In genomic region chr5:40676643-40677333, GRCh38 we compare ENCODE assay signal across 10 cellular contexts. TPM values are rescaled to one million over a fixed set of nuclear protein-coding genes. Genes with fewer than 3 reads are reported as not detected.
DNase-seq lines count a peak whose midpoint lies in the region; ATAC-seq and TF ChIP-seq lines count a peak whose summit lies in the region.
"Had no signal": no experiment of that assay in that cellular context is flagged by ENCODE, and none has a peak within 500 bp of the region (broad histone marks: within the 10 kb centered on the region; RNA-seq: fewer than 3 reads in every experiment).

No MANE protein-coding gene starts in this region.

- intact Hi-C loops in activated CD4-positive, alpha-beta T cell treated with anti-CD3 and anti-CD28 coated beads for 36 hours (cut with DNase I, micrococcal nuclease) = loop anchor here in 1 of 2 experiments (10.0 kb wide), 1 partner anchor 52 kb away; no protein-coding TSS in a partner anchor
- intact Hi-C loops in right cardiac atrium (cut with DNase I) = no loop called here

- H3K4me1 ChIP-seq in right cardiac atrium (ENCODE audit: control insufficient read depth, insufficient read depth, low read length) (no peaks in the 10 kb centered on the region), suprapubic skin (peaks cover 46% of the 10 kb centered on the region)

- H3K36me3 Mint-ChIP-seq in activated CD4-positive, alpha-beta T cell treated with anti-CD3 and anti-CD28 coated beads for 36 hours (ENCODE audit: low read depth) = peaks cover 20% of the 10 kb centered on the region
- peaks cover 19% of the 10 kb centered on the region for H3K36me3 Mint-ChIP-seq in activated CD4-positive, alpha-beta memory T cell treated with anti-CD3 and anti-CD28 coated beads, Interleukin-2, amount 10 ng/mL, durations not matched to agents 7 days and 5 days (ENCODE audit: low read depth)

- no peaks in the 10 kb centered on the region for H3K36me3 ChIP-seq in suprapubic skin
- H3K36me3 ChIP-seq: adrenal gland had no signal

- no peaks in the 10 kb centered on the region for H3K9me3 ChIP-seq in right cardiac atrium (ENCODE audit: control insufficient read depth, low read length)
- H3K9me3 ChIP-seq in suprapubic skin = no peaks in the 10 kb centered on the region
- H3K9me3 ChIP-seq: adrenal gland had no signal

- ATAC-seq in activated CD4-positive, alpha-beta T cell treated with anti-CD3 and anti-CD28 coated beads for 36 hours = no peak
- ATAC-seq in right cardiac atrium (no peak), GM18502 (IDR thresholded peaks at IDR 0.05; ENCODE audit: poor library complexity, unreplicated experiment) (no peak)

- H3K9me3 Mint-ChIP-seq in activated CD4-positive, alpha-beta T cell treated with anti-CD3 and anti-CD28 coated beads for 36 hours (ENCODE audit: low read depth) = no peaks in the 10 kb centered on the region
- H3K9me3 Mint-ChIP-seq in activated CD4-positive, alpha-beta memory T cell treated with anti-CD3 and anti-CD28 coated beads, Interleukin-2, amount 10 ng/mL, durations not matched to agents 7 days and 5 days = no peaks in the 10 kb centered on the region

- H3K27ac ChIP-seq in right cardiac atrium (ENCODE audit: low read length) = no peak overlapping the region
- H3K27ac ChIP-seq in suprapubic skin = peak overlapping the region; percentile 95
- H3K27ac ChIP-seq: C4-2B had no signal

- H3K27me3 ChIP-seq in right cardiac atrium (ENCODE audit: control insufficient read depth, insufficient read depth) = no peaks in the 10 kb centered on the region
- no peaks in the 10 kb centered on the region for H3K27me3 ChIP-seq in suprapubic skin
- H3K27me3 ChIP-seq: adrenal gland had no signal

- peaks cover 62% of the 10 kb centered on the region for H3K4me1 Mint-ChIP-seq in activated CD4-positive, alpha-beta T cell treated with anti-CD3 and anti-CD28 coated beads for 36 hours
- peaks cover 61% of the 10 kb centered on the region for H3K4me1 Mint-ChIP-seq in activated CD4-positive, alpha-beta memory T cell treated with anti-CD3 and anti-CD28 coated beads, Interleukin-2, amount 10 ng/mL, durations not matched to agents 7 days and 5 days

- no peak for TF ChIP-seq POLR2A in suprapubic skin (IDR thresholded peaks at IDR 0.05)

- H3K27me3 Mint-ChIP-seq in activated CD4-positive, alpha-beta T cell treated with anti-CD3 and anti-CD28 coated beads for 36 hours = no peaks in the 10 kb centered on the region
- no peaks in the 10 kb centered on the region for H3K27me3 Mint-ChIP-seq in activated CD4-positive, alpha-beta memory T cell treated with anti-CD3 and anti-CD28 coated beads, Interleukin-2, amount 10 ng/mL, durations not matched to agents 7 days and 5 days

- CTCF ChIA-PET in activated CD4-positive, alpha-beta T cell treated with anti-CD3 and anti-CD28 coated beads for 36 hours (lab: Charles Lee) = interaction anchor here (0.7 to 1.6 kb wide), 6 partner anchors 12 to 471 kb away, joined by 3 to 6 read pairs (median 3); no protein-coding TSS in a partner anchor
- CTCF ChIA-PET in activated CD4-positive, alpha-beta memory T cell treated with anti-CD3 and anti-CD28 coated beads, Interleukin-2, amount 10 ng/mL, durations not matched to agents 7 days and 5 days (lab: Charles Lee) = interaction anchor here (1.3 kb wide), 1 partner anchor 23 kb away, joined by 5 read pairs; no protein-coding TSS in a partner anchor

- WGBS in right cardiac atrium = 75% methylated on average over 3 of the region's 3 CpGs
- 34% methylated on average over 3 of the region's 3 CpGs for WGBS in suprapubic skin

- no peak for TF ChIP-seq EP300 in suprapubic skin (IDR thresholded peaks at IDR 0.05)

- H3K4me3 Mint-ChIP-seq in activated CD4-positive, alpha-beta T cell treated with anti-CD3 and anti-CD28 coated beads for 36 hours = peak overlapping the region; percentile 56
- peak overlapping the region; percentile 33 for H3K4me3 Mint-ChIP-seq in activated CD4-positive, alpha-beta memory T cell treated with anti-CD3 and anti-CD28 coated beads, Interleukin-2, amount 10 ng/mL, durations not matched to agents 7 days and 5 days

- peak; percentile 56 for DNase-seq in activated CD4-positive, alpha-beta T cell treated with anti-CD3 and anti-CD28 coated beads for 36 hours
- no peak for DNase-seq in activated CD4-positive, alpha-beta T cell treated with anti-CD3 and anti-CD28 coated beads for 1 hour
- no peak for DNase-seq in activated CD4-positive, alpha-beta memory T cell treated with anti-CD3 and anti-CD28 coated beads, Interleukin-2, amount 10 ng/mL, durations not matched to agents 7 days and 5 days
- DNase-seq in right cardiac atrium (peak in 2 of 3 donors; percentile 29 to 48), suprapubic skin (ENCODE audit: low spot score in 2 of 2) (no peak), mesenteric fat pad (ENCODE audit: low spot score) (no peak), Kasumi-1 (lab: John Stamatoyannopoulos, UW) (no peak)

- H3K4me3 ChIP-seq in right cardiac atrium (ENCODE audit: low read length) = no peak overlapping the region
- H3K4me3 ChIP-seq in suprapubic skin = no peak overlapping the region

- POLR2A ChIA-PET in activated CD4-positive, alpha-beta T cell treated with anti-CD3 and anti-CD28 coated beads for 36 hours (lab: Charles Lee) = interaction anchor here (0.6 to 1.5 kb wide), 4 partner anchors 191 to 399 kb away, joined by 3 to 5 read pairs (median 4); no protein-coding TSS in a partner anchor
- POLR2A ChIA-PET in activated CD4-positive, alpha-beta memory T cell treated with anti-CD3 and anti-CD28 coated beads, Interleukin-2, amount 10 ng/mL, durations not matched to agents 7 days and 5 days (lab: Charles Lee) = interaction anchor here (0.9 to 3.9 kb wide), 10 partner anchors 8 to 423 kb away, joined by 3 to 39 read pairs (median 6); no protein-coding TSS in a partner anchor

- TF ChIP-seq CTCF in suprapubic skin (IDR thresholded peaks at IDR 0.05) = no peak

- H3K27ac Mint-ChIP-seq in activated CD4-positive, alpha-beta T cell treated with anti-CD3 and anti-CD28 coated beads for 36 hours = peak overlapping the region; percentile 91
- H3K27ac Mint-ChIP-seq in activated CD4-positive, alpha-beta memory T cell treated with anti-CD3 and anti-CD28 coated beads, Interleukin-2, amount 10 ng/mL, durations not matched to agents 7 days and 5 days = peak overlapping the region; percentile 85

RNA-seq across cellular contexts. Expression of gene PTGER4, which starts 2.9 kb away (rescaled TPM):
- total RNA-seq in activated CD4-positive, alpha-beta T cell treated with anti-CD3 and anti-CD28 coated beads for 36 hours = 10 to 100 TPM; 71.7 to 91.2 TPM
- 10 to 100 TPM; 51.0 to 54.1 TPM for total RNA-seq in activated CD4-positive, alpha-beta memory T cell treated with anti-CD3 and anti-CD28 coated beads, Interleukin-2, amount 10 ng/mL, durations not matched to agents 7 days and 5 days
- total RNA-seq in right cardiac atrium = 1 to 10 TPM; 3.0 to 4.8 (median 4.1) TPM
- polyA plus RNA-seq in right cardiac atrium = 1.9 TPM
- 10 to 100 TPM; 18.7 to 44.7 (median 28.8) TPM for total RNA-seq in suprapubic skin
- 14.8 TPM for total RNA-seq in mesenteric fat pad

Comparison
In these comparisons a context has a peak if more than half of its experiments do, and no peak if none do; other contexts are left out.
1. DNase-seq: peak in activated CD4-positive, alpha-beta T cell treated with anti-CD3 and anti-CD28 coated beads for 36 hours (single experiment) and right cardiac atrium (2 of 3); none in activated CD4-positive, alpha-beta T cell treated with anti-CD3 and anti-CD28 coated beads for 1 hour (single experiment), activated CD4-positive, alpha-beta memory T cell treated with anti-CD3 and anti-CD28 coated beads, Interleukin-2, amount 10 ng/mL, durations not matched to agents 7 days and 5 days (single experiment), suprapubic skin (0 of 2), mesenteric fat pad (single experiment) and Kasumi-1 (0 of 2).